ENCODE assay signal across 16 cellular contexts in the genomic region with DNA sequence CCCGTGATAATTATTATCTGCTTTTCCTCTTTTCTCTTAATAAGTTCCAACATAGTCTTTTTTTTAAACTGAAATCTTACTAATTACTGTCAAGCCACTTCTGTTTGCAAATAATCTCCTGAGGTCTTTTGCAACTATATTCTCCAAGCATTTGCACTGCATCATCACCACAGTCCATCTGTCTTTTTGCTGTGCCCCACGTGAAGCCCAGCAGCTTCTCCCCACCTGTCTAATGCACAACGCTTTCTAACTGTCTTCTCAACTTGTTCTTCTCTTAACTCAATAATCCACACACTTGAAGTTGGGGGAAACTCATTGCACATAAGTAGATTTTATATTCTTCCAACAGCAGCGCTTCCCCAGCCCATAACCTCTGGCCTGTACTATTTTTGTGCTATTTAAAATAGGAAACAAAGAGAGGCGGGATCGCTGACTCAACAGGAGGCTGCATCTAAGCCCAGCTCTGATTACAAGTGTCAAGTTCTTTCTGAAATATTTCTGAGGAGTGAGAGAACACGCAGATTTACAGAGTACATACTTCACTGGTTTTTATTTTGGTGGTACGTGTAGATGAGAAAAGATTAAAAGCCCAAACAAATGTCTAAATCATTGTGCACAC.
DNase-seq lines count a peak whose midpoint lies in the region; ATAC-seq and TF ChIP-seq lines count a peak whose summit lies in the region.
"Had no signal": no experiment of that assay in that cellular context is flagged by ENCODE, and none has a peak within 500 bp of the region (broad histone marks: within the 10 kb centered on the region; RNA-seq: fewer than 3 reads in every experiment).

No MANE protein-coding gene starts in this region.

- TF ChIP-seq CTCF in endodermal cell (conservative IDR thresholded peaks at IDR 0.05) = no peak

- no peak overlapping the region for H3K4me3 Mint-ChIP-seq in endodermal cell
- H3K4me3 Mint-ChIP-seq in activated T-helper 2 cell treated with anti-CD3 and anti-CD28 coated beads, Interferon-gamma antibody, Interleukin-2, Interleukin-4, amounts not matched to agents 10 μg/mL and 5 μg/mL and 100 μg/mL, durations not matched to agents 14 hours and 24 hours and 36 hours (ENCODE audit: low read depth) = no peak overlapping the region
- H3K4me3 Mint-ChIP-seq: activated CD4-positive, alpha-beta memory T cell treated with anti-CD3 and anti-CD28 coated beads, Interleukin-2, amount 10 ng/mL, durations not matched to agents 7 days and 5 days; activated naive CD4-positive, alpha-beta T cell treated with anti-CD3 and anti-CD28 coated beads, Interleukin-2, amount 10 ng/mL, durations not matched to agents 7 days and 5 days; memory B cell had no signal

- H3K4me1 ChIP-seq in endodermal cell (ENCODE audit: control insufficient read depth, insufficient read depth, low read length) (no peaks in the 10 kb centered on the region), neuron (ENCODE audit: insufficient read depth, low read length) (peaks cover 30% of the 10 kb centered on the region)
- H3K4me1 ChIP-seq: testis had no signal

- no peaks in the 10 kb centered on the region for H3K9me3 Mint-ChIP-seq in endodermal cell
- no peaks in the 10 kb centered on the region for H3K9me3 Mint-ChIP-seq in activated T-helper 2 cell treated with anti-CD3 and anti-CD28 coated beads, Interferon-gamma antibody, Interleukin-2, Interleukin-4, amounts not matched to agents 10 μg/mL and 5 μg/mL and 100 μg/mL, durations not matched to agents 14 hours and 24 hours and 36 hours
- H3K9me3 Mint-ChIP-seq: activated CD4-positive, alpha-beta memory T cell treated with anti-CD3 and anti-CD28 coated beads, Interleukin-2, amount 10 ng/mL, durations not matched to agents 7 days and 5 days; activated naive CD4-positive, alpha-beta T cell treated with anti-CD3 and anti-CD28 coated beads, Interleukin-2, amount 10 ng/mL, durations not matched to agents 7 days and 5 days had no signal

- peak overlapping the region; percentile 86 for H2AFZ ChIP-seq in neuron (ENCODE audit: low read depth, low read length)

- H3K36me3 ChIP-seq in endodermal cell (ENCODE audit: control insufficient read depth, insufficient read depth, low read length) (no peaks in the 10 kb centered on the region), neuron (ENCODE audit: insufficient read depth, low read length) (no peaks in the 10 kb centered on the region)
- H3K36me3 ChIP-seq: gastroesophageal sphincter had no signal

- H3K4me3 ChIP-seq in endodermal cell (ENCODE audit: low read length) = no peak overlapping the region
- peak overlapping the region; percentile 10 for H3K4me3 ChIP-seq in neuron (ENCODE audit: low read length)
- H3K4me3 ChIP-seq: gastroesophageal sphincter, GM12878, testis had no signal

- peak overlapping the region; percentile 25 for H3K27ac ChIP-seq in endodermal cell (ENCODE audit: low read depth, low read length)
- H3K27ac ChIP-seq: 22Rv1, gastroesophageal sphincter, testis had no signal

- 35 to 41% methylated on average over 5 to 7 of the region's 8 CpGs for WGBS in endodermal cell (ENCODE audit: insufficient coverage in 1 of 2, insufficient read length in 1 of 2), 2 experiments

- H3K27me3 ChIP-seq in endodermal cell (ENCODE audit: control insufficient read depth, insufficient read depth, low read length, poor library complexity, severe bottlenecking) (no peaks in the 10 kb centered on the region), neuron (ENCODE audit: insufficient read depth, low read length) (no peaks in the 10 kb centered on the region)
- H3K27me3 ChIP-seq: gastroesophageal sphincter, testis had no signal

- no peaks in the 10 kb centered on the region for H3K9me3 ChIP-seq in endodermal cell (ENCODE audit: control insufficient read depth, low read length)
- H3K9me3 ChIP-seq in neuron (ENCODE audit: low read length) = no peaks in the 10 kb centered on the region
- H3K9me3 ChIP-seq: gastroesophageal sphincter, testis had no signal

- DNase-seq in DMS 273 (lab: John Stamatoyannopoulos, UW; ENCODE audit: unreplicated experiment) (peak; percentile 59), DMS 273 treated with DMSO at 0.1 percent for 48 hours (lab: John Stamatoyannopoulos, UW) (no peak), NCI-H748 (lab: John Stamatoyannopoulos, UW; ENCODE audit: unreplicated experiment) (peak; percentile 84), endodermal cell (no peak)
- DNase-seq in activated T-helper 2 cell treated with anti-CD3 and anti-CD28 coated beads, Interferon-gamma antibody, Interleukin-2, Interleukin-4, amounts not matched to agents 10 μg/mL and 5 μg/mL and 100 μg/mL, durations not matched to agents 14 hours and 24 hours and 36 hours (ENCODE audit: low spot score) = no peak
- DNase-seq: activated CD4-positive, alpha-beta memory T cell treated with anti-CD3 and anti-CD28 coated beads, Interleukin-2, amount 10 ng/mL, durations not matched to agents 7 days and 5 days; activated naive CD4-positive, alpha-beta T cell treated with anti-CD3 and anti-CD28 coated beads, Interleukin-2, amount 10 ng/mL, durations not matched to agents 7 days and 5 days; Calu3; testis had no signal

- no peaks in the 10 kb centered on the region for H3K36me3 Mint-ChIP-seq in endodermal cell (ENCODE audit: low read depth)
- no peaks in the 10 kb centered on the region for H3K36me3 Mint-ChIP-seq in activated T-helper 2 cell treated with anti-CD3 and anti-CD28 coated beads, Interferon-gamma antibody, Interleukin-2, Interleukin-4, amounts not matched to agents 10 μg/mL and 5 μg/mL and 100 μg/mL, durations not matched to agents 14 hours and 24 hours and 36 hours (ENCODE audit: low read depth)
- H3K36me3 Mint-ChIP-seq: activated naive CD4-positive, alpha-beta T cell treated with anti-CD3 and anti-CD28 coated beads, Interleukin-2, amount 10 ng/mL, durations not matched to agents 7 days and 5 days; memory B cell had no signal

- intact Hi-C loops in activated T-helper 2 cell treated with anti-CD3 and anti-CD28 coated beads, Interferon-gamma antibody, Interleukin-2, Interleukin-4, amounts not matched to agents 10 μg/mL and 5 μg/mL and 100 μg/mL, durations not matched to agents 14 hours and 24 hours and 36 hours (cut with micrococcal nuclease) = no loop called here

- H3K9ac ChIP-seq in endodermal cell (ENCODE audit: extremely low read depth, low read length, poor library complexity, severe bottlenecking) = no peak overlapping the region

- ATAC-seq in HG03095 (IDR thresholded peaks at IDR 0.05; ENCODE audit: unreplicated experiment) (no peak), HG03521 (IDR thresholded peaks at IDR 0.05; ENCODE audit: unreplicated experiment) (no peak)
- ATAC-seq: gastroesophageal sphincter, GM12878 had no signal

- no peak overlapping the region for H3K27ac Mint-ChIP-seq in endodermal cell
- no peak overlapping the region for H3K27ac Mint-ChIP-seq in activated T-helper 2 cell treated with anti-CD3 and anti-CD28 coated beads, Interferon-gamma antibody, Interleukin-2, Interleukin-4, amounts not matched to agents 10 μg/mL and 5 μg/mL and 100 μg/mL, durations not matched to agents 14 hours and 24 hours and 36 hours
- H3K27ac Mint-ChIP-seq: activated CD4-positive, alpha-beta memory T cell treated with anti-CD3 and anti-CD28 coated beads, Interleukin-2, amount 10 ng/mL, durations not matched to agents 7 days and 5 days; activated naive CD4-positive, alpha-beta T cell treated with anti-CD3 and anti-CD28 coated beads, Interleukin-2, amount 10 ng/mL, durations not matched to agents 7 days and 5 days; memory B cell had no signal

- H3K4me1 Mint-ChIP-seq in endodermal cell = peaks cover 19% of the 10 kb centered on the region
- no peaks in the 10 kb centered on the region for H3K4me1 Mint-ChIP-seq in activated T-helper 2 cell treated with anti-CD3 and anti-CD28 coated beads, Interferon-gamma antibody, Interleukin-2, Interleukin-4, amounts not matched to agents 10 μg/mL and 5 μg/mL and 100 μg/mL, durations not matched to agents 14 hours and 24 hours and 36 hours (ENCODE audit: low read depth)
- H3K4me1 Mint-ChIP-seq: activated CD4-positive, alpha-beta memory T cell treated with anti-CD3 and anti-CD28 coated beads, Interleukin-2, amount 10 ng/mL, durations not matched to agents 7 days and 5 days; activated naive CD4-positive, alpha-beta T cell treated with anti-CD3 and anti-CD28 coated beads, Interleukin-2, amount 10 ng/mL, durations not matched to agents 7 days and 5 days had no signal

- H3K27me3 Mint-ChIP-seq in endodermal cell (ENCODE audit: insufficient read depth) = peaks cover 2% of the 10 kb centered on the region
- peaks cover 14% of the 10 kb centered on the region for H3K27me3 Mint-ChIP-seq in activated T-helper 2 cell treated with anti-CD3 and anti-CD28 coated beads, Interferon-gamma antibody, Interleukin-2, Interleukin-4, amounts not matched to agents 10 μg/mL and 5 μg/mL and 100 μg/mL, durations not matched to agents 14 hours and 24 hours and 36 hours (ENCODE audit: low read depth)
- H3K27me3 Mint-ChIP-seq: activated naive CD4-positive, alpha-beta T cell treated with anti-CD3 and anti-CD28 coated beads, Interleukin-2, amount 10 ng/mL, durations not matched to agents 7 days and 5 days had no signal

Comparison
In these comparisons a context has a peak if more than half of its experiments do, and no peak if none do; other contexts are left out.
1. DNase-seq: peak in DMS 273 (single experiment) and NCI-H748 (single experiment); none in DMS 273 treated with DMSO at 0.1 percent for 48 hours (single experiment), endodermal cell (single experiment) and activated T-helper 2 cell treated with anti-CD3 and anti-CD28 coated beads, Interferon-gamma antibody, Interleukin-2, Interleukin-4, amounts not matched to agents 10 μg/mL and 5 μg/mL and 100 μg/mL, durations not matched to agents 14 hours and 24 hours and 36 hours (single experiment).